ENCODE assay signal across 1 cellular context in the genomic region with DNA sequence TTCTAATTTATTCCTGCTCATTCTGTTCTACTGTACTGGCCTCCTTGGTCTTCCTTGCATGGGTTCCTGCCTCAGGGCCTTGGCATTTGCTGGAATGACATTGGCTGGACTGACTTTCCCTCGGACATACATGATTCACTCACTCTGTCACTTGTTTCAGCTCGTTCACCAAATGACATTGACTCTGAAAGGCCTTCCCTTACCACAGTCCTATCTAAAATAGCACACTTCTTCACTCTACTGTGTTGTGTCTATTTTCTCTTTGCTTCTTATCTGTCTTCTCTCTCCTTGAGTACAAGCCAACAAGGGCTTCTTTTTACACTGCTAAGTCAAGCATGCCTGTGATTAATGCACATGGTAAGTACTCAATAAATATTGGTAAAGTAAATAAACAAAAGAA.
TF ChIP-seq lines count a peak whose summit lies in the region.

No MANE protein-coding gene starts in this region.

TF ChIP-seq in HCT116, 20 proteins besides CTCF, POLR2A, EP300 and RAD21:
- no peak for TF ChIP-seq JUND (IDR thresholded peaks at IDR 0.05)
- TF ChIP-seq SRF (IDR thresholded peaks at IDR 0.05; ENCODE audit: low read depth), result 0 out of 2 replicates have a peak, but pooled peaks have one; percentile 25
- TF ChIP-seq CBX3 (IDR thresholded peaks at IDR 0.05; ENCODE audit: low read depth), result 0 out of 2 replicates have a peak, but pooled peaks have one; percentile 19
